In the genomic region with DNA sequence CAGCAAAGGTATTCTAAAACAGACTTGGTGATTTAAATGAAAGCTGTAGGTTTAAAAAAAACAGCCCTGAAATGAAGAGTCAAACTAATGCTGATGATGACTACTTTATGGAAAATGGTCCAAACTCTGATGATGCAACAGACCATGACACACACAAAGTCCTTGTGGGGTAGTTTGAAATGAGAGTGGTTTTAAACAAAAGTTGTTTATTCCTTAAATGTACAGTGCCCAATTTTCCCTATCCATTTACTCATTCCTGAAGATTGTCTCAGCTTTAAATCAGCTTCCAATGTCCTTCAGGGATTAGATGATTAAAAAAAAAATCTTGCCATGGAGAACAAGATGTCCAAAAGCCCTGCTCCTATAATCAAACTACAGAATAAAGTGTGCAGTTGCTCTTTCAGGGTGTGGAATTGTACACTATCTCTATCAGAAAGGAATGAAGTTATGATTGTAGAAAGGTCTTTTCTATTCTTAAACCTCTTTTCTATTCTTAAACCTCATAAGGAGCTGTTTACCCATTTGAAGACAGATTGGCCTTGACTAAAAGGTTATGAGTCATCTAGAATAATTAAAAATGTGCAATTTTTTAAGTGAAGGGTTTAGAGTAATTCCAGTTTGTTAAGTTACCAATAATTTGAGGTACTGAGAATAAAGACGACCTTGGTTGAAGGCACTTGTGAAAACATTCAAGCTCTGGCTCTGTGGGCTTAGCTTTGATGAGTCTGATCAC, we compare ENCODE assay signal across 12 cellular contexts.
DNase-seq lines count a peak whose midpoint lies in the region; ATAC-seq and TF ChIP-seq lines count a peak whose summit lies in the region.
"Had no signal": no experiment of that assay in that cellular context is flagged by ENCODE, and none has a peak within 500 bp of the region (broad histone marks: within the 10 kb centered on the region; RNA-seq: fewer than 3 reads in every experiment).

No MANE protein-coding gene starts in this region.

- TF ChIP-seq POLR2A in suprapubic skin (IDR thresholded peaks at IDR 0.05) (no peak), Peyer's patch (IDR thresholded peaks at IDR 0.05) (no peak)

- H3K36me3 ChIP-seq in suprapubic skin (peaks cover 26% of the 10 kb centered on the region), Peyer's patch (peaks cover 0 to 39% (median 0%) of the 10 kb centered on the region in 3 donors)

- H3K4me3 ChIP-seq in suprapubic skin: no peak overlapping the region
- H3K4me3 ChIP-seq in Peyer's patch: no peak overlapping the region
- H3K4me3 ChIP-seq: lung, upper lobe of left lung had no signal

- TF ChIP-seq EP300 in suprapubic skin (IDR thresholded peaks at IDR 0.05): no peak

- DNase-seq in H4 (ENCODE audit: low spot score) (peak; percentile 52), amniotic epithelial cell (ENCODE audit: low read depth) (peak; percentile 94), foreskin melanocyte (peak; percentile 9), suprapubic skin (ENCODE audit: low spot score in 2 of 2) (no peak), Peyer's patch (no peak), anterior cingulate cortex (lab: John Stamatoyannopoulos, UW) (no peak)
- DNase-seq: central memory CD4-positive, alpha-beta T cell; DMS79; NCI-H2029 treated with DMSO at 0.1 percent for 48 hours; upper lobe of left lung had no signal

- H3K27me3 ChIP-seq in suprapubic skin (no peaks in the 10 kb centered on the region), Peyer's patch (no peaks in the 10 kb centered on the region)
- H3K27me3 ChIP-seq: upper lobe of left lung had no signal

- no peak for TF ChIP-seq CTCF in suprapubic skin (IDR thresholded peaks at IDR 0.05)
- TF ChIP-seq CTCF in Peyer's patch (IDR thresholded peaks at IDR 0.05): no peak

- peaks cover 8% of the 10 kb centered on the region for H3K4me1 ChIP-seq in suprapubic skin
- no peaks in the 10 kb centered on the region for H3K4me1 ChIP-seq in Peyer's patch

- no peaks in the 10 kb centered on the region for H3K9me3 ChIP-seq in suprapubic skin
- H3K9me3 ChIP-seq in Peyer's patch: no peaks in the 10 kb centered on the region
- H3K9me3 ChIP-seq: upper lobe of left lung had no signal

- no peak for ATAC-seq in HG02870 (IDR thresholded peaks at IDR 0.05; ENCODE audit: unreplicated experiment)

- H3K27ac ChIP-seq in suprapubic skin (peak overlapping the region; percentile 51), Peyer's patch (peak overlapping the region in 1 of 4 donors; percentile 40)
- H3K27ac ChIP-seq: upper lobe of left lung had no signal

- WGBS in suprapubic skin: 64% methylated on average over 1 of the region's 1 CpG

Comparison
In these comparisons a context has a peak if more than half of its experiments do, and no peak if none do; other contexts are left out.
1. DNase-seq: peak in H4 (single experiment), amniotic epithelial cell (single experiment) and foreskin melanocyte (single experiment); none in suprapubic skin (0 of 2), Peyer's patch (0 of 3) and anterior cingulate cortex (0 of 58).